Comparison of ENCODE assay signal across 22 cellular contexts in the genomic region with DNA sequence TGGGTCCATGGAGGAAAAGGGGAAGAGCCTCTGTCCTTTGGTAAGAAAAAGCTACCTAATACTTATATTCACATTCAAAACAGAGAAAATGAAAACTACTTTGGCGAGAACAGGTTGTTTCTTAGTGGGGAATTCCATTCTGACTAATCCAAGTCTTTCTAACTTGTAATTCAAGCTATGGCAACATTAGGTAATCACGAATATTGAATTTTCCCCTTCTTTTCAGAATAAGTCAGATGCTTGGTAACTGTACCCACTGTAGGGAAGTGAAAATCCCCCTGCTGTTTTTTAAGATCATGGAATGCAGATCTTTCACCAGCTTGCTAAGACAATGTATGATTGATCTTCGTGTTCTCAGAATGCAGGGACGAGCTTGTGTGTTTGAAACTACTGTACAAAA.
"Had no signal": no experiment of that assay in that cellular context is flagged by ENCODE, and none has a peak within 500 bp of the region (broad histone marks: within the 10 kb centered on the region; RNA-seq: fewer than 3 reads in every experiment).

No MANE protein-coding gene starts in this region.

- ATAC-seq: activated CD8-positive, alpha-beta T cell treated with anti-CD3 and anti-CD28 coated beads for 36 hours; activated T-cell treated with anti-CD3 and anti-CD28 coated beads, Interleukin-2, amount 50 U/mL, for 4 hours; heart right ventricle; left lung; lower lobe of right lung; naive thymus-derived CD8-positive, alpha-beta T cell; sciatic nerve had no signal

- DNase-seq: activated CD4-positive, alpha-beta T cell treated with anti-CD3 and anti-CD28 coated beads, Interleukin-2, amount 10 ng/mL, durations not matched to agents 7 days and 5 days; activated CD4-positive, CD25-positive, alpha-beta regulatory T cell treated with anti-CD3 and anti-CD28 coated beads, Interleukin-2, amount 50 U/mL, for 72 hours; activated CD8-positive, alpha-beta T cell treated with anti-CD3 and anti-CD28 coated beads for 36 hours; activated naive CD4-positive, alpha-beta T cell; activated T-cell treated with anti-CD3 and anti-CD28 coated beads, Interleukin-2, amount 50 U/mL, for 4 hours; anterior cingulate cortex; dermis blood vessel endothelial cell; effector CD4-positive, alpha-beta T cell; esophagus squamous epithelium; foreskin melanocyte; heart right ventricle; kidney glomerular epithelial cell; left lung; lower lobe of right lung; mesenchymal stem cell; naive thymus-derived CD8-positive, alpha-beta T cell; nucleus accumbens; pancreas; retina; stimulated activated CD4-positive, alpha-beta T cell treated with anti-CD3 and anti-CD28 coated beads, Interleukin-12 subunit alpha, Interleukin-12 subunit beta, amount 100 ng/mL, for 4 hours; stimulated activated CD4-positive, alpha-beta T cell treated with anti-CD3 and anti-CD28 coated beads, Interleukin-4, amount 100 ng/mL, for 1 hour had no signal
